Comparison of ENCODE assay signal across 7 cellular contexts in genomic region chr4:76147454-76148141, GRCh38. TPM values are rescaled to one million over a fixed set of nuclear protein-coding genes. Genes with fewer than 3 reads are reported as not detected.
DNase-seq lines count a peak whose midpoint lies in the region; ATAC-seq, FAIRE-seq and TF ChIP-seq lines count a peak whose summit lies in the region.

No MANE protein-coding gene starts in this region.

- no peaks in the 10 kb centered on the region for H3K27me3 ChIP-seq in smooth muscle cell (ENCODE audit: low read depth)

- peak overlapping the region; percentile 86 for H3K27ac ChIP-seq in smooth muscle cell (ENCODE audit: low read depth)

- peaks cover 7% of the 10 kb centered on the region for H3K36me3 ChIP-seq in smooth muscle cell (ENCODE audit: low read depth)

- H3K79me2 ChIP-seq in smooth muscle cell (ENCODE audit: low read depth): peaks cover 58% of the 10 kb centered on the region

- no peaks in the 10 kb centered on the region for H3F3A ChIP-seq in smooth muscle cell (ENCODE audit: low read depth)

- H3K4me3 Mint-ChIP-seq in T-helper 1 cell treated with Interleukin-12 subunit alpha and Interleukin-12 subunit beta and Interleukin-4 antibody, amounts not matched to agents 30 μg/mL and 1 μg/mL, for 36 hours: peak overlapping the region; percentile 97
- H3K4me3 Mint-ChIP-seq in brain: peak overlapping the region; percentile 94 to 100 (median 97)

- ATAC-seq in HG02678 (IDR thresholded peaks at IDR 0.05; ENCODE audit: unreplicated experiment): peak; percentile 28

- peak; percentile 32 for DNase-seq in GM12891 (ENCODE audit: insufficient read length, low spot score)
- peak; percentile 27 for DNase-seq in NCI-H1105 (lab: John Stamatoyannopoulos, UW)
- DNase-seq in smooth muscle cell (lab: John Stamatoyannopoulos, UW; ENCODE audit: unreplicated experiment): peak; percentile 53

- peak overlapping the region; percentile 95 for H3K27ac Mint-ChIP-seq in T-helper 1 cell treated with Interleukin-12 subunit alpha and Interleukin-12 subunit beta and Interleukin-4 antibody, amounts not matched to agents 30 μg/mL and 1 μg/mL, for 36 hours
- peak overlapping the region; percentile 97 to 99 (median 97) for H3K27ac Mint-ChIP-seq in brain

- peak; percentile 38 for FAIRE-seq in GM12891 (lab: Jason Lieb, UNC)

- peaks cover 34% of the 10 kb centered on the region for H4K20me1 ChIP-seq in smooth muscle cell (ENCODE audit: low read depth)

- H3K9me3 ChIP-seq in iPS-18c (ENCODE audit: control insufficient read depth, insufficient read depth, low read length): no peaks in the 10 kb centered on the region
- H3K9me3 ChIP-seq in smooth muscle cell (replicated peaks; ENCODE audit: low read depth): no peaks in the 10 kb centered on the region

- H3K9me3 Mint-ChIP-seq in T-helper 1 cell treated with Interleukin-12 subunit alpha and Interleukin-12 subunit beta and Interleukin-4 antibody, amounts not matched to agents 30 μg/mL and 1 μg/mL, for 36 hours: no peaks in the 10 kb centered on the region
- peaks cover 0 to 4% (median 0%) of the 10 kb centered on the region in 5 experiments for H3K9me3 Mint-ChIP-seq in brain

- peak overlapping the region; percentile 92 for H3K9ac ChIP-seq in smooth muscle cell (ENCODE audit: low read depth)

- WGBS in smooth muscle cell (ENCODE audit: low lambda C conversion rate): under 1% methylated on average over 18 of the region's 31 CpGs

- peaks cover 23% of the 10 kb centered on the region for H3K4me1 Mint-ChIP-seq in T-helper 1 cell treated with Interleukin-12 subunit alpha and Interleukin-12 subunit beta and Interleukin-4 antibody, amounts not matched to agents 30 μg/mL and 1 μg/mL, for 36 hours (ENCODE audit: low read depth)
- peaks cover 48% of the 10 kb centered on the region for H3K4me1 Mint-ChIP-seq in brain

- no peak for TF ChIP-seq POLR2A in GM12891 (IDR thresholded peaks at IDR 0.05; ENCODE audit: low read depth, low read length)

- peaks cover 1% of the 10 kb centered on the region for H3K27me3 Mint-ChIP-seq in T-helper 1 cell treated with Interleukin-12 subunit alpha and Interleukin-12 subunit beta and Interleukin-4 antibody, amounts not matched to agents 30 μg/mL and 1 μg/mL, for 36 hours (ENCODE audit: low read depth)
- peaks cover 9% of the 10 kb centered on the region for H3K27me3 Mint-ChIP-seq in brain

- H3K4me1 ChIP-seq in smooth muscle cell (ENCODE audit: low read depth): peaks cover 26% of the 10 kb centered on the region

- peaks cover 14% of the 10 kb centered on the region for H3K36me3 Mint-ChIP-seq in T-helper 1 cell treated with Interleukin-12 subunit alpha and Interleukin-12 subunit beta and Interleukin-4 antibody, amounts not matched to agents 30 μg/mL and 1 μg/mL, for 36 hours (ENCODE audit: low read depth)
- peaks cover 20% of the 10 kb centered on the region for H3K36me3 Mint-ChIP-seq in brain

- H3K4me2 ChIP-seq in smooth muscle cell: peak overlapping the region; percentile 98

- peak overlapping the region; percentile 98 for H3K4me3 ChIP-seq in iPS-18c (ENCODE audit: insufficient read depth, low read depth, low read length)
- peak overlapping the region; percentile 88 for H3K4me3 ChIP-seq in smooth muscle cell

- peak overlapping the region; percentile 96 for H2AFZ ChIP-seq in smooth muscle cell (ENCODE audit: low read depth)

- TF ChIP-seq CTCF in brain (conservative IDR thresholded peaks at IDR 0.05) (no peak), smooth muscle cell (IDR thresholded peaks at IDR 0.05; ENCODE audit: borderline replicate concordance, insufficient read depth, poor library complexity, severe bottlenecking) (no peak)

TF ChIP-seq in GM12891, 5 proteins besides CTCF, POLR2A, EP300 and RAD21:
- TF ChIP-seq PAX5 (IDR thresholded peaks at IDR 0.05; ENCODE audit: insufficient read depth, low read length, severe bottlenecking) (no peak), POU2F2 (IDR thresholded peaks at IDR 0.05; ENCODE audit: low read depth, low read length) (no peak), TAF1 (IDR thresholded peaks at IDR 0.05; ENCODE audit: low read depth, low read length) (no peak), SPI1 (IDR thresholded peaks at IDR 0.05; ENCODE audit: low read depth, low read length) (no peak), POLR2AphosphoS5 (IDR thresholded peaks at IDR 0.05; ENCODE audit: low read depth, low read length) (no peak)

RNA-seq across cellular contexts. Expression of gene NUP54, which starts 0.6 kb away (rescaled TPM):
- 15.8 TPM for polyA plus RNA-seq in GM12891 (2012; ENCODE audit: low read depth, missing spikeins)
- polyA plus RNA-seq in brain (ENCODE audit: insufficient read depth, low read depth, low replicate concordance): 10.9 TPM
- total RNA-seq in smooth muscle cell: 52.6 and 61.7 TPM in 2 replicates
- 36.3 and 38.3 TPM in 2 replicates for polyA plus RNA-seq in smooth muscle cell

Comparison
In these comparisons a context has a peak if more than half of its experiments do, and no peak if none do; other contexts are left out.
1. Peak in every context shown above with its lines: DNase-seq, ATAC-seq, H3K4me3 ChIP-seq and H3K27ac ChIP-seq.